In the genomic region with DNA sequence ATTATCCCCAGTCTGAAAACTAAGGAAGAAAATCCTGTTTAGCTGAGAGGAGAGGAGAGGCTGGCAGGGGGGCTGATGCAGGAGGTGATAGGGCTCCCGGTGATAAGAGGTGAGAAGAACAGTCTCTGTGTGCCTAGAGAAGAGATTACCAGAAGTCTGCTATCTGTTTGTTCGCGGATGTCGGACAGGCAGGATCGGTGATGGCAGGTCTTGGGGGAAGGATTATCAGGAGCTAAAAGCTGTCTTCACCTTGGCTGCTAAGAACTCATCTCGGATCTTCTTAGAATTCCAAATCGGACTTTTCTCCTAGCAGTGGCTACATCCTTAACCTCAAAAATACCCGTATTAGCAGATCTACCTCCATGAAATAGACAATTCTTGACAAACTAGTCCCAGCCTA, we compare ENCODE assay signal across 1 cellular context.
TF ChIP-seq lines count a peak whose summit lies in the region.

No MANE protein-coding gene starts in this region.

TF ChIP-seq in H1, 55 proteins besides CTCF, POLR2A, EP300 and RAD21 (continued from another document):
- TF ChIP-seq, protein P1, sequence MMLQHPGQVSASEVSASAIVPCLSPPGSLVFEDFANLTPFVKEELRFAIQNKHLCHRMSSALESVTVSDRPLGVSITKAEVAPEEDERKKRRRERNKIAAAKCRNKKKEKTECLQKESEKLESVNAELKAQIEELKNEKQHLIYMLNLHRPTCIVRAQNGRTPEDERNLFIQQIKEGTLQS (IDR thresholded peaks at IDR 0.05; ENCODE audit: insufficient read depth, low read depth, low read length): no peak
- TF ChIP-seq SUZ12 (IDR thresholded peaks at IDR 0.05; ENCODE audit: low read length) (no peak), NRF1 (IDR thresholded peaks at IDR 0.05; ENCODE audit: low read depth, low read length) (no peak), RFX5 (IDR thresholded peaks at IDR 0.05; ENCODE audit: borderline replicate concordance, low read depth, low read length) (no peak)
TF ChIP-seq in H1: peak in this region for 0.
